ENCODE assay signal across 1 cellular context in genomic region chr19:14555918-14556661, GRCh38.
TF ChIP-seq lines count a peak whose summit lies in the region.

No MANE protein-coding gene starts in this region.

TF ChIP-seq in IMR-90, 13 proteins besides CTCF, POLR2A, EP300 and RAD21:
- TF ChIP-seq CHD1 (IDR thresholded peaks at IDR 0.05; ENCODE audit: low read depth, low read length) (no peak), MAFK (IDR thresholded peaks at IDR 0.05; ENCODE audit: low read depth, low read length) (no peak), RFX5 (IDR thresholded peaks at IDR 0.05; ENCODE audit: low read depth, low read length) (no peak), FOS (IDR thresholded peaks at IDR 0.05; ENCODE audit: low read depth, low read length) (no peak), CEBPB (IDR thresholded peaks at IDR 0.05; ENCODE audit: low read depth, low read length) (no peak), SMC3 (IDR thresholded peaks at IDR 0.05; ENCODE audit: low read depth, low read length) (no peak), USF2 (IDR thresholded peaks at IDR 0.05; ENCODE audit: low read depth, low read length) (no peak), NFE2L2 (IDR thresholded peaks at IDR 0.05; ENCODE audit: low read depth, low read length) (no peak), RCOR1 (IDR thresholded peaks at IDR 0.05; ENCODE audit: insufficient replicate concordance, low read length) (no peak), MXI1 (IDR thresholded peaks at IDR 0.05; ENCODE audit: borderline replicate concordance, low read depth, low read length) (no peak), ELK1 (IDR thresholded peaks at IDR 0.05; ENCODE audit: borderline replicate concordance, low read depth, low read length) (no peak)
